In the genomic region with DNA sequence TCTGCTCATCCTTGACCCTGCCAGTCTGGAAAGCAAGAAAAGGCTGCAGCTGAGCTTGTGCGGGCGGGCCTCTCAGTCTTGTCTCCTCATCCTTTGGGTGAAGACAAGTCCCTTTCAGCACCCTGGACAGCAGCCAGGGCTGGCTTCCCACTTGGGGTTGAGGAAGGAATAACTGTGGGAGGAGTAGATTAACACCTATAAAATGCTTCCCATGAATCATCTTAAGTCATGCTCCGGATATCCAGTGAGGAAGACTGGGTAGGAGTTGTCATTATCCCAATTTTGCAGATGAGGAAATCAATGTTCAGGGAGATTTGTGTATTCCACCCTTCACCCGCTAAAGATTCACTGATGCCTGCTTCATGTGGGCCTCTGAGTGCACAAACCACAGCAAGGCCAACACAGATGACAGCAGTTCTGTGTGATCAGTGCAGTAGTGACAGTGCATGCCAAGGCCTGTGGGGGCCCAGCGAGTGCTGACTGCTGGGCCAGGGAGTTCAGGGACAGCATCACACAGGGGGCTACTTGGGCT, we compare ENCODE assay signal across 1 cellular context.
TF ChIP-seq lines count a peak whose summit lies in the region.

No MANE protein-coding gene starts in this region.

TF ChIP-seq in GM12878, 131 proteins besides CTCF, POLR2A, EP300 and RAD21:
- TF ChIP-seq BCL11A (IDR thresholded peaks at IDR 0.05; ENCODE audit: low read depth, low read length) (no peak), SREBF2 (IDR thresholded peaks at IDR 0.05; ENCODE audit: low read length) (no peak), IKZF1 (conservative IDR thresholded peaks at IDR 0.05) (no peak), SKIL (IDR thresholded peaks at IDR 0.05; ENCODE audit: low read depth, poor library complexity, severe bottlenecking) (no peak), ZNF207 (IDR thresholded peaks at IDR 0.05; ENCODE audit: borderline replicate concordance) (no peak), MEF2B (IDR thresholded peaks at IDR 0.05; ENCODE audit: partially characterized antibody, poor library complexity, severe bottlenecking) (no peak), JUND (IDR thresholded peaks at IDR 0.05; ENCODE audit: low read depth, low read length) (no peak)
- TF ChIP-seq, protein P1, sequence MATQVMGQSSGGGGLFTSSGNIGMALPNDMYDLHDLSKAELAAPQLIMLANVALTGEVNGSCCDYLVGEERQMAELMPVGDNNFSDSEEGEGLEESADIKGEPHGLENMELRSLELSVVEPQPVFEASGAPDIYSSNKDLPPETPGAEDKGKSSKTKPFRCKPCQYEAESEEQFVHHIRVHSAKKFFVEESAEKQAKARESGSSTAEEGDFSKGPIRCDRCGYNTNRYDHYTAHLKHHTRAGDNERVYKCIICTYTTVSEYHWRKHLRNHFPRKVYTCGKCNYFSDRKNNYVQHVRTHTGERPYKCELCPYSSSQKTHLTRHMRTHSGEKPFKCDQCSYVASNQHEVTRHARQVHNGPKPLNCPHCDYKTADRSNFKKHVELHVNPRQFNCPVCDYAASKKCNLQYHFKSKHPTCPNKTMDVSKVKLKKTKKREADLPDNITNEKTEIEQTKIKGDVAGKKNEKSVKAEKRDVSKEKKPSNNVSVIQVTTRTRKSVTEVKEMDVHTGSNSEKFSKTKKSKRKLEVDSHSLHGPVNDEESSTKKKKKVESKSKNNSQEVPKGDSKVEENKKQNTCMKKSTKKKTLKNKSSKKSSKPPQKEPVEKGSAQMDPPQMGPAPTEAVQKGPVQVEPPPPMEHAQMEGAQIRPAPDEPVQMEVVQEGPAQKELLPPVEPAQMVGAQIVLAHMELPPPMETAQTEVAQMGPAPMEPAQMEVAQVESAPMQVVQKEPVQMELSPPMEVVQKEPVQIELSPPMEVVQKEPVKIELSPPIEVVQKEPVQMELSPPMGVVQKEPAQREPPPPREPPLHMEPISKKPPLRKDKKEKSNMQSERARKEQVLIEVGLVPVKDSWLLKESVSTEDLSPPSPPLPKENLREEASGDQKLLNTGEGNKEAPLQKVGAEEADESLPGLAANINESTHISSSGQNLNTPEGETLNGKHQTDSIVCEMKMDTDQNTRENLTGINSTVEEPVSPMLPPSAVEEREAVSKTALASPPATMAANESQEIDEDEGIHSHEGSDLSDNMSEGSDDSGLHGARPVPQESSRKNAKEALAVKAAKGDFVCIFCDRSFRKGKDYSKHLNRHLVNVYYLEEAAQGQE (IDR thresholded peaks at IDR 0.05; ENCODE audit: low read depth, low read length), result peak; percentile 97
- TF ChIP-seq, protein P2, sequence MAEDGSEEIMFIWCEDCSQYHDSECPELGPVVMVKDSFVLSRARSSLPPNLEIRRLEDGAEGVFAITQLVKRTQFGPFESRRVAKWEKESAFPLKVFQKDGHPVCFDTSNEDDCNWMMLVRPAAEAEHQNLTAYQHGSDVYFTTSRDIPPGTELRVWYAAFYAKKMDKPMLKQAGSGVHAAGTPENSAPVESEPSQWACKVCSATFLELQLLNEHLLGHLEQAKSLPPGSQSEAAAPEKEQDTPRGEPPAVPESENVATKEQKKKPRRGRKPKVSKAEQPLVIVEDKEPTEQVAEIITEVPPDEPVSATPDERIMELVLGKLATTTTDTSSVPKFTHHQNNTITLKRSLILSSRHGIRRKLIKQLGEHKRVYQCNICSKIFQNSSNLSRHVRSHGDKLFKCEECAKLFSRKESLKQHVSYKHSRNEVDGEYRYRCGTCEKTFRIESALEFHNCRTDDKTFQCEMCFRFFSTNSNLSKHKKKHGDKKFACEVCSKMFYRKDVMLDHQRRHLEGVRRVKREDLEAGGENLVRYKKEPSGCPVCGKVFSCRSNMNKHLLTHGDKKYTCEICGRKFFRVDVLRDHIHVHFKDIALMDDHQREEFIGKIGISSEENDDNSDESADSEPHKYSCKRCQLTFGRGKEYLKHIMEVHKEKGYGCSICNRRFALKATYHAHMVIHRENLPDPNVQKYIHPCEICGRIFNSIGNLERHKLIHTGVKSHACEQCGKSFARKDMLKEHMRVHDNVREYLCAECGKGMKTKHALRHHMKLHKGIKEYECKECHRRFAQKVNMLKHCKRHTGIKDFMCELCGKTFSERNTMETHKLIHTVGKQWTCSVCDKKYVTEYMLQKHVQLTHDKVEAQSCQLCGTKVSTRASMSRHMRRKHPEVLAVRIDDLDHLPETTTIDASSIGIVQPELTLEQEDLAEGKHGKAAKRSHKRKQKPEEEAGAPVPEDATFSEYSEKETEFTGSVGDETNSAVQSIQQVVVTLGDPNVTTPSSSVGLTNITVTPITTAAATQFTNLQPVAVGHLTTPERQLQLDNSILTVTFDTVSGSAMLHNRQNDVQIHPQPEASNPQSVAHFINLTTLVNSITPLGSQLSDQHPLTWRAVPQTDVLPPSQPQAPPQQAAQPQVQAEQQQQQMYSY (CRISPR knock-in tag; IDR thresholded peaks at IDR 0.05), result no peak
